22 cellular contexts compared by ENCODE assay signal in the genomic region with DNA sequence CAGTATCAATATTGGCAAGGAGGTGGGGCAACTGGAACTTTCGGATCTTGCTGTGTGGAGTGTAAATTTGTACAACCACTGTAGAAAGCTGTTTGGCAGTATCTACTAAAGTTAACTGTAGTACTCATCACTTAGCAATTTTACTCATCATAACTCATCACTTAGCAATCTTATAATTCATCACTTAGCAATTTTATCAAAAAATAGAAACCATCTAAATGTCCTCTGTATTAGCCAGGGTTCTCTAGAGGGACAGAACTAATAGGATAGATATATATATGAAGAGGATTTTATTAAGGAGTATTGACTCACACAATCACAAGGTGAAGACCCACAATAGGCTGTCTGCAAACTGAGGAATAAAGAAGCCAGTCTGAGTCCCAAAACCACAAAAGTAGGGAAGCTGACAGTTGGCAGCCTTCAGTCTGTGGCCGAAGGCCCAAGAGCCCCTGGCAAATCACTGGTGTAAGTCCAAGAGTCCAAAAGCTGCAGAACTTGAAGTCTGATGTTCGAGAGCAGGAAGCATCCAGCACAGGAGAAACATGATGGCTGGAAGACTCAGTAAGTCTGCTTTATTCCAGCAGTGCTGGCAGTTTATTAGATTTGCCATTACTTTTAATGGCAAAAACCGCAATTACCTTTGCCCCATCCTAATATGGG.
DNase-seq lines count a peak whose midpoint lies in the region; FAIRE-seq and TF ChIP-seq lines count a peak whose summit lies in the region.
"Had no signal": no experiment of that assay in that cellular context is flagged by ENCODE, and none has a peak within 500 bp of the region (broad histone marks: within the 10 kb centered on the region; RNA-seq: fewer than 3 reads in every experiment).

No MANE protein-coding gene starts in this region.

- H3K27me3 ChIP-seq in mesenchymal stem cell (ENCODE audit: control insufficient read depth in 1 of 2, insufficient read depth in 1 of 2, low read length in 2 of 2) (peaks cover 14 to 22% of the 10 kb centered on the region in 2 experiments), spleen (replicated peaks in 1 of 7) (peaks cover 0 to 4% (median 0%) of the 10 kb centered on the region in 7 donors)
- H3K27me3 ChIP-seq: testis had no signal

- H2BK5ac ChIP-seq in mesenchymal stem cell (ENCODE audit: low read depth, low read length, poor library complexity, severe bottlenecking): no peak overlapping the region

- no peak overlapping the region for H3K18ac ChIP-seq in mesenchymal stem cell (ENCODE audit: low read depth in 1 of 2, low read length in 2 of 2)

- H3K9ac ChIP-seq in mesenchymal stem cell (ENCODE audit: low read length): peak overlapping the region; percentile 21

- H2BK15ac ChIP-seq in mesenchymal stem cell (ENCODE audit: low read depth, poor library complexity, severe bottlenecking): no peak overlapping the region

- TF ChIP-seq CTCF in AG10803 (conservative IDR thresholded peaks at IDR 0.05; ENCODE audit: low read length) (no peak), choroid plexus epithelial cell (conservative IDR thresholded peaks at IDR 0.05; ENCODE audit: low read depth, low read length) (no peak), spleen (IDR thresholded peaks at IDR 0.05 in 8 of 11, conservative IDR thresholded peaks at IDR 0.05 in 3 of 11) (no peak)

- FAIRE-seq in HTR-8/SVneo (lab: Jason Lieb, UNC): no peak
- FAIRE-seq: colon, frontal cortex had no signal

- WGBS in mesenchymal stem cell: 70% methylated on average over 2 of the region's 4 CpGs
- WGBS in spleen, 5 donors: 79 to 90% (median 85%) methylated on average over 4 of the region's 4 CpGs

- intact Hi-C loops in spleen (cut with DNase I; ENCODE audit: low total_unique reads): no loop called here

- H3K9me3 ChIP-seq in mesenchymal stem cell (ENCODE audit: control insufficient read depth, low read length): peaks cover 2% of the 10 kb centered on the region
- H3K9me3 ChIP-seq in spleen: no peaks in the 10 kb centered on the region
- H3K9me3 ChIP-seq: neutrophil, testis had no signal

- H2BK12ac ChIP-seq in mesenchymal stem cell (ENCODE audit: low read length in 2 of 2): no peak overlapping the region

- H2AK5ac ChIP-seq in mesenchymal stem cell (ENCODE audit: low read length, severe bottlenecking): no peak overlapping the region

- H3K27ac ChIP-seq in mesenchymal stem cell (ENCODE audit: low read length, poor library complexity, severe bottlenecking) (no peak overlapping the region), spleen (no peak overlapping the region)
- H3K27ac ChIP-seq: neutrophil, testis had no signal

- H3K4me2 ChIP-seq in mesenchymal stem cell (ENCODE audit: low read length, poor library complexity, severe bottlenecking): no peak overlapping the region
- H3K4me2 ChIP-seq: GM23338 had no signal

- H3K36me3 ChIP-seq in mesenchymal stem cell (ENCODE audit: control insufficient read depth in 1 of 2, insufficient read depth in 2 of 2, low read depth in 1 of 2, low read length in 2 of 2) (no peaks in the 10 kb centered on the region), spleen (no peaks in the 10 kb centered on the region)
- H3K36me3 ChIP-seq: neutrophil had no signal

- no peaks in the 10 kb centered on the region for H3K4me1 ChIP-seq in mesenchymal stem cell (ENCODE audit: control insufficient read depth, insufficient read depth, low read depth, low read length)
- H3K4me1 ChIP-seq in spleen: no peaks in the 10 kb centered on the region
- H3K4me1 ChIP-seq: Caco-2, testis had no signal

- no peaks in the 10 kb centered on the region for H3K79me1 ChIP-seq in mesenchymal stem cell (replicated peaks; ENCODE audit: low read length, poor library complexity, severe bottlenecking)

- no peak overlapping the region for H3K4me3 ChIP-seq in AG10803 (ENCODE audit: low read length)
- H3K4me3 ChIP-seq in choroid plexus epithelial cell (ENCODE audit: low read depth, low read length): no peak overlapping the region
- H3K4me3 ChIP-seq in mesenchymal stem cell (ENCODE audit: insufficient read depth in 1 of 2, low read depth in 1 of 2, low read length in 2 of 2): no peak overlapping the region
- no peak overlapping the region for H3K4me3 ChIP-seq in spleen
- H3K4me3 ChIP-seq: GM23338, testis had no signal

- no peak overlapping the region for H4K8ac ChIP-seq in mesenchymal stem cell (ENCODE audit: low read length)

- H4K91ac ChIP-seq in mesenchymal stem cell (ENCODE audit: low read length): no peak overlapping the region

- H2BK120ac ChIP-seq in mesenchymal stem cell (ENCODE audit: low read depth, low read length): no peak overlapping the region

- DNase-seq in AG10803 (ENCODE audit: low read depth) (peak; percentile 7), HTR-8/SVneo (ENCODE audit: insufficient read length, low spot score) (peak; percentile 10), choroid plexus epithelial cell (ENCODE audit: low read depth) (peak; percentile 5), mesenchymal stem cell (no peak), spleen (no peak), NCI-H2227 (lab: John Stamatoyannopoulos, UW; ENCODE audit: unreplicated experiment) (no peak), UCSD-AML1 (lab: John Stamatoyannopoulos, UW; ENCODE audit: unreplicated experiment) (no peak), SK-N-DZ (ENCODE audit: low spot score) (no peak)
- DNase-seq: activated CD4-positive, CD25-positive, alpha-beta regulatory T cell treated with anti-CD3 and anti-CD28 coated beads, Interleukin-2, amount 50 U/mL, for 72 hours; activated naive CD4-positive, alpha-beta T cell treated with anti-CD3 and anti-CD28 coated beads, Interleukin-2, amount 50 U/mL, for 16 hours; activated T-cell treated with anti-CD3 and anti-CD28 coated beads, Interleukin-2, amount 50 U/mL, for 72 hours; Caco-2; endodermal cell; NCI-H1436 treated with DMSO at 0.1 percent for 48 hours; NCI-H2171 treated with DMSO at 0.1 percent for 48 hours; NCI-H82; OCI-M1; testis had no signal

- no peak overlapping the region for H3K23ac ChIP-seq in mesenchymal stem cell (ENCODE audit: low read length in 2 of 2)

- H3K4ac ChIP-seq in mesenchymal stem cell (ENCODE audit: low read depth in 1 of 2, low read length in 2 of 2): no peak overlapping the region

- H3K14ac ChIP-seq in mesenchymal stem cell (ENCODE audit: low read length in 2 of 2): no peak overlapping the region

- TF ChIP-seq POLR2A in spleen (IDR thresholded peaks at IDR 0.05): no peak

- no peak overlapping the region for H2AFZ ChIP-seq in mesenchymal stem cell (ENCODE audit: low read depth, low read length)
- H2AFZ ChIP-seq: GM23338 had no signal

Comparison
In these comparisons a context has a peak if more than half of its experiments do, and no peak if none do; other contexts are left out.
1. DNase-seq: peak in AG10803 (single experiment), HTR-8/SVneo (single experiment) and choroid plexus epithelial cell (single experiment); none in mesenchymal stem cell (single experiment), spleen (single experiment), NCI-H2227 (single experiment), UCSD-AML1 (single experiment) and SK-N-DZ (single experiment).